ENCODE assay signal across 1 cellular context in the genomic region with DNA sequence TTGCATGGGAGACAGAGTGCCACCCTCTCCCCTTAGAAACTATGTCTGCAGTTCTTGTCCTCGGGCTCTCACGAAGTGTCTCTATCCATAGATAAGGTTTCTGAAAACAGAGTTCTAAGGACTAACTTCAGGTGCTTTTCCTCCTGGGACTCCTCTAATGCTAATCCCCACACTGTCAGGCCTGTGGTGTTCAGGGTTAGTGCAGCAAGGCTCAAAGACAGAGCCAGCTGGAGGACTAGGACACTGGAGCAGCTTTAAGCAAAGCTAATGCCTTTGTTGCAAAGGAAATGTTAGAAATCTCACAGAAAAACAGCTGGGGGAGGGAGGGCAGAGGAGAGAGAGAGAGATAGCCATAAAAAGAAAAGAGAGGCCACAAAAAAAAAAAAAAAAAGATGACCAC.
TF ChIP-seq lines count a peak whose summit lies in the region.

No MANE protein-coding gene starts in this region.

TF ChIP-seq in GM23338, 12 proteins besides CTCF, POLR2A, EP300 and RAD21 (continued from another document):
- TF ChIP-seq, protein P1, sequence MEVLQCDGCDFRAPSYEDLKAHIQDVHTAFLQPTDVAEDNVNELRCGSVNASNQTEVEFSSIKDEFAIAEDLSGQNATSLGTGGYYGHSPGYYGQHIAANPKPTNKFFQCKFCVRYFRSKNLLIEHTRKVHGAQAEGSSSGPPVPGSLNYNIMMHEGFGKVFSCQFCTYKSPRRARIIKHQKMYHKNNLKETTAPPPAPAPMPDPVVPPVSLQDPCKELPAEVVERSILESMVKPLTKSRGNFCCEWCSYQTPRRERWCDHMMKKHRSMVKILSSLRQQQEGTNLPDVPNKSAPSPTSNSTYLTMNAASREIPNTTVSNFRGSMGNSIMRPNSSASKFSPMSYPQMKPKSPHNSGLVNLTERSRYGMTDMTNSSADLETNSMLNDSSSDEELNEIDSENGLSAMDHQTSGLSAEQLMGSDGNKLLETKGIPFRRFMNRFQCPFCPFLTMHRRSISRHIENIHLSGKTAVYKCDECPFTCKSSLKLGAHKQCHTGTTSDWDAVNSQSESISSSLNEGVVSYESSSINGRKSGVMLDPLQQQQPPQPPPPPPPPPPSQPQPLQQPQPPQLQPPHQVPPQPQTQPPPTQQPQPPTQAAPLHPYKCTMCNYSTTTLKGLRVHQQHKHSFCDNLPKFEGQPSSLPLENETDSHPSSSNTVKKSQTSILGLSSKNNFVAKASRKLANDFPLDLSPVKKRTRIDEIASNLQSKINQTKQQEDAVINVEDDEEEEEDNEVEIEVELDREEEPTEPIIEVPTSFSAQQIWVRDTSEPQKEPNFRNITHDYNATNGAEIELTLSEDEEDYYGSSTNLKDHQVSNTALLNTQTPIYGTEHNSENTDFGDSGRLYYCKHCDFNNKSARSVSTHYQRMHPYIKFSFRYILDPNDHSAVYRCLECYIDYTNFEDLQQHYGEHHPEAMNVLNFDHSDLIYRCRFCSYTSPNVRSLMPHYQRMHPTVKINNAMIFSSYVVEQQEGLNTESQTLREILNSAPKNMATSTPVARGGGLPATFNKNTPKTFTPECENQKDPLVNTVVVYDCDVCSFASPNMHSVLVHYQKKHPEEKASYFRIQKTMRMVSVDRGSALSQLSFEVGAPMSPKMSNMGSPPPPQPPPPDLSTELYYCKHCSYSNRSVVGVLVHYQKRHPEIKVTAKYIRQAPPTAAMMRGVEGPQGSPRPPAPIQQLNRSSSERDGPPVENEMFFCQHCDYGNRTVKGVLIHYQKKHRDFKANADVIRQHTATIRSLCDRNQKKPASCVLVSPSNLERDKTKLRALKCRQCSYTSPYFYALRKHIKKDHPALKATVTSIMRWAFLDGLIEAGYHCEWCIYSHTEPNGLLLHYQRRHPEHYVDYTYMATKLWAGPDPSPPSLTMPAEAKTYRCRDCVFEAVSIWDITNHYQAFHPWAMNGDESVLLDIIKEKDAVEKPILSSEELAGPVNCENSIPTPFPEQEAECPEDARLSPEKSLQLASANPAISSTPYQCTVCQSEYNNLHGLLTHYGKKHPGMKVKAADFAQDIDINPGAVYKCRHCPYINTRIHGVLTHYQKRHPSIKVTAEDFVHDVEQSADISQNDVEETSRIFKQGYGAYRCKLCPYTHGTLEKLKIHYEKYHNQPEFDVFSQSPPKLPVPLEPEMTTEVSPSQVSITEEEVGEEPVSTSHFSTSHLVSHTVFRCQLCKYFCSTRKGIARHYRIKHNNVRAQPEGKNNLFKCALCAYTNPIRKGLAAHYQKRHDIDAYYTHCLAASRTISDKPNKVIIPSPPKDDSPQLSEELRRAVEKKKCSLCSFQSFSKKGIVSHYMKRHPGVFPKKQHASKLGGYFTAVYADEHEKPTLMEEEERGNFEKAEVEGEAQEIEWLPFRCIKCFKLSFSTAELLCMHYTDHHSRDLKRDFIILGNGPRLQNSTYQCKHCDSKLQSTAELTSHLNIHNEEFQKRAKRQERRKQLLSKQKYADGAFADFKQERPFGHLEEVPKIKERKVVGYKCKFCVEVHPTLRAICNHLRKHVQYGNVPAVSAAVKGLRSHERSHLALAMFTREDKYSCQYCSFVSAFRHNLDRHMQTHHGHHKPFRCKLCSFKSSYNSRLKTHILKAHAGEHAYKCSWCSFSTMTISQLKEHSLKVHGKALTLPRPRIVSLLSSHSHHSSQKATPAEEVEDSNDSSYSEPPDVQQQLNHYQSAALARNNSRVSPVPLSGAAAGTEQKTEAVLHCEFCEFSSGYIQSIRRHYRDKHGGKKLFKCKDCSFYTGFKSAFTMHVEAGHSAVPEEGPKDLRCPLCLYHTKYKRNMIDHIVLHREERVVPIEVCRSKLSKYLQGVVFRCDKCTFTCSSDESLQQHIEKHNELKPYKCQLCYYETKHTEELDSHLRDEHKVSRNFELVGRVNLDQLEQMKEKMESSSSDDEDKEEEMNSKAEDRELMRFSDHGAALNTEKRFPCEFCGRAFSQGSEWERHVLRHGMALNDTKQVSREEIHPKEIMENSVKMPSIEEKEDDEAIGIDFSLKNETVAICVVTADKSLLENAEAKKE (CRISPR knock-in tag; IDR thresholded peaks at IDR 0.05): no peak
- TF ChIP-seq JUNB (IDR thresholded peaks at IDR 0.05; ENCODE audit: unreplicated experiment) (no peak), ZNF331 (CRISPR knock-in tag; IDR thresholded peaks at IDR 0.05; ENCODE audit: low read depth) (no peak), NANOG (IDR thresholded peaks at IDR 0.05; ENCODE audit: borderline replicate concordance) (no peak)
